1 cellular context compared by ENCODE assay signal in genomic region chr10:69160809-69161225, GRCh38.
TF ChIP-seq lines count a peak whose summit lies in the region.

No MANE protein-coding gene starts in this region.

TF ChIP-seq in HCT116, 20 proteins besides CTCF, POLR2A, EP300 and RAD21 (continued from another document):
- TF ChIP-seq REST (IDR thresholded peaks at IDR 0.05; ENCODE audit: low read depth) (no peak), ZBTB33 (IDR thresholded peaks at IDR 0.05; ENCODE audit: extremely low read depth, insufficient replicate concordance, low read length) (no peak), ZNF274 (IDR thresholded peaks at IDR 0.05; ENCODE audit: low read depth, low read length) (no peak), EZH2 (IDR thresholded peaks at IDR 0.05) (no peak), SRF (IDR thresholded peaks at IDR 0.05; ENCODE audit: low read depth) (no peak), POLR2AphosphoS5 (IDR thresholded peaks at IDR 0.05; ENCODE audit: low read depth, low read length) (no peak), EGR1 (IDR thresholded peaks at IDR 0.05; ENCODE audit: low read depth) (no peak), EZH2phosphoT487 (IDR thresholded peaks at IDR 0.05; ENCODE audit: borderline replicate concordance) (no peak), CBX3 (IDR thresholded peaks at IDR 0.05; ENCODE audit: low read depth) (no peak), FOSL1 (IDR thresholded peaks at IDR 0.05; ENCODE audit: low read depth) (no peak), TCF7L2 (IDR thresholded peaks at IDR 0.05; ENCODE audit: borderline replicate concordance, extremely low read depth, insufficient read depth, insufficient read length) (no peak), MAX (IDR thresholded peaks at IDR 0.05) (no peak), ATF3 (IDR thresholded peaks at IDR 0.05) (no peak), ZFX (IDR thresholded peaks at IDR 0.05) (no peak)
